Comparison of ENCODE assay signal across 8 cellular contexts in the genomic region with DNA sequence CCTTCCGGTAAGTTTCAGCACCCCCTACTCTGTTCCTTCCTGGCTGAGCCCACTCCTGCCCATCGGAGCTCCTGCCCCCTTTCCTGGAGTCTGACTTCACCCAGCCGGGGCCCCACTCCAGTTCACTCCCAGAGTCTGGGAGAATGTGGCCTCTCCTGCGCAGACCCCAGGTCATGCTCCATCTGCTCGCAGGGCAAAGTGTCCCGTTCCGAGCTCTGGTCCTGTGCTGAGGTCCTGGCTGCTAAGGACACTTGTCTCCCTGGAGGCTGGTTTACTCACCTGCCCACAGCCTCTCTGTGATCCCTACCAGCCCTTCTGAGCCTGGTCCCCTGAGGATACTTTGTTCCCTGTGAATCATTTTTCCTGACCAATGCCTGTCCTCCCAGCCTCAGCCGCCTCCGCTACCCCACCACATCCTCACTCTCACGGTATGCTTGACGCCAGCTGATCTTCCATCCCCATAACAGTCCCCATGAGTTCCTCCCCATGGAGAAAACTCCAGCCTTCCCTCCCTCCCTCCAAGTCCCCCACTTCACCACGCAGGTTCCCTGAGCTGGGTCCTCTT. TPM values are rescaled to one million over a fixed set of nuclear protein-coding genes. Genes with fewer than 3 reads are reported as not detected.
DNase-seq lines count a peak whose midpoint lies in the region; ATAC-seq, FAIRE-seq and TF ChIP-seq lines count a peak whose summit lies in the region.

No MANE protein-coding gene starts in this region.

- H3K4me3 ChIP-seq in ascending aorta, result peak overlapping the region; percentile 68 to 80
- H3K4me3 ChIP-seq in kidney (ENCODE audit: low read length in 2 of 2), result peak overlapping the region in 1 of 2 donors; percentile 12
- peak overlapping the region in 1 of 4 donors; percentile 31 for H3K4me3 ChIP-seq in transverse colon
- no peak overlapping the region for H3K4me3 ChIP-seq in PC-9

- H3K27ac Mint-ChIP-seq in activated T-cell treated with anti-CD3 and anti-CD28 coated beads, Interleukin-2, amount 50 U/mL, for 72 hours, result no peak overlapping the region

- CTCF ChIA-PET in PC-9 (lab: Charles Lee), result no interaction called here

- H4K20me1 ChIP-seq in PC-9 (ENCODE audit: insufficient read depth), result no peaks in the 10 kb centered on the region

- TF ChIP-seq CTCF in ascending aorta (IDR thresholded peaks at IDR 0.05) (no peak), kidney (IDR thresholded peaks at IDR 0.05; ENCODE audit: borderline replicate concordance, extremely low read depth, insufficient read depth) (no peak), transverse colon (IDR thresholded peaks at IDR 0.05) (no peak), PC-9 (conservative IDR thresholded peaks at IDR 0.05) (no peak)

- H3K4me3 Mint-ChIP-seq in activated T-cell treated with anti-CD3 and anti-CD28 coated beads, Interleukin-2, amount 50 U/mL, for 72 hours, result peak overlapping the region; percentile 17 to 59

- H3K9me3 Mint-ChIP-seq in activated T-cell treated with anti-CD3 and anti-CD28 coated beads, Interleukin-2, amount 50 U/mL, for 72 hours, result peaks cover 6 to 8% of the 10 kb centered on the region in 2 donors

- H3K9ac ChIP-seq in kidney (ENCODE audit: low read length in 2 of 2), result peak overlapping the region in 1 of 2 donors; percentile 44

- H3K36me3 ChIP-seq in ascending aorta (peaks cover 23 to 29% of the 10 kb centered on the region in 2 donors), kidney (ENCODE audit: control insufficient read depth in 1 of 2, insufficient read depth in 2 of 2, low read length in 2 of 2) (peaks cover 7 to 18% of the 10 kb centered on the region in 2 donors), transverse colon (peaks cover 0 to 19% (median 7%) of the 10 kb centered on the region in 4 donors), PC-9 (ENCODE audit: low read depth) (no peaks in the 10 kb centered on the region)

- H3K4me2 ChIP-seq in PC-9, result no peak overlapping the region

- no peaks in the 10 kb centered on the region for H3K79me2 ChIP-seq in PC-9 (ENCODE audit: low read depth)

- FAIRE-seq in kidney (lab: Jason Lieb, UNC), result no peak

- H3K27me3 Mint-ChIP-seq in activated T-cell treated with anti-CD3 and anti-CD28 coated beads, Interleukin-2, amount 50 U/mL, for 72 hours (ENCODE audit: low read depth), result peaks cover 16% of the 10 kb centered on the region

- H3K27ac ChIP-seq in ascending aorta, result peak overlapping the region; percentile 96 to 97
- peak overlapping the region; percentile 63 to 67 for H3K27ac ChIP-seq in kidney (ENCODE audit: low read depth in 2 of 2, low read length in 2 of 2)
- H3K27ac ChIP-seq in transverse colon, result no peak overlapping the region
- H3K27ac ChIP-seq in PC-9, result no peak overlapping the region

- no peak for ATAC-seq in activated T-cell treated with anti-CD3 and anti-CD28 coated beads, Interleukin-2, amount 50 U/mL, for 72 hours (replicated peaks in 1 of 2)

- H3K4me1 ChIP-seq in ascending aorta (peaks cover 18 to 34% of the 10 kb centered on the region in 2 donors), kidney (ENCODE audit: control insufficient read depth in 1 of 2, insufficient read depth in 1 of 2, low read depth in 1 of 2, low read length in 2 of 2) (peaks cover 0 to 42% of the 10 kb centered on the region in 2 donors), transverse colon (peaks cover 3 to 17% (median 8%) of the 10 kb centered on the region in 4 donors), PC-9 (replicated peaks; ENCODE audit: insufficient read depth) (no peaks in the 10 kb centered on the region)

- 40% methylated on average over 12 of the region's 12 CpGs; no CpG with 5 or more reads in 1 of the 2 donors for WGBS in transverse colon (ENCODE audit: low coverage in 1 of 2), 2 donors

- no peak overlapping the region for H2AFZ ChIP-seq in PC-9

- H3K36me3 Mint-ChIP-seq in activated T-cell treated with anti-CD3 and anti-CD28 coated beads, Interleukin-2, amount 50 U/mL, for 72 hours (ENCODE audit: insufficient read depth in 2 of 2), result no peaks in the 10 kb centered on the region

- H3K27me3 ChIP-seq in ascending aorta (no peaks in the 10 kb centered on the region), transverse colon (peaks cover 27% of the 10 kb centered on the region), PC-9 (ENCODE audit: insufficient read depth, low read depth) (no peaks in the 10 kb centered on the region)

- peak; percentile 33 for TF ChIP-seq POLR2A in transverse colon (IDR thresholded peaks at IDR 0.05)

- no peak for DNase-seq in activated T-cell treated with anti-CD3 and anti-CD28 coated beads, Interleukin-2, amount 50 U/mL, for 72 hours
- no peak for DNase-seq in activated T-cell treated with anti-CD3 and anti-CD28 coated beads, Interleukin-2, amount 50 U/mL, for 48 hours
- DNase-seq in ascending aorta (ENCODE audit: low spot score in 2 of 2), result peak; percentile 65 to 90
- peak; percentile 82 for DNase-seq in kidney
- peak; percentile 11 for DNase-seq in transverse colon
- DNase-seq in NCI-H2029 (lab: John Stamatoyannopoulos, UW), result no peak
- no peak for DNase-seq in KBM-7
- DNase-seq in PC-9, result no peak

- POLR2A ChIA-PET in PC-9 (lab: Charles Lee; ENCODE audit: unreplicated experiment), result interaction anchor here (0.7 kb wide), 2 partner anchors 22 to 56 kb away, joined by 3 to 4 read pairs; no protein-coding TSS in a partner anchor

- H3K9me3 ChIP-seq in ascending aorta (no peaks in the 10 kb centered on the region), kidney (ENCODE audit: control insufficient read depth in 1 of 2, low read length in 2 of 2) (no peaks in the 10 kb centered on the region), transverse colon (no peaks in the 10 kb centered on the region), PC-9 (ENCODE audit: insufficient read depth, low read depth) (no peaks in the 10 kb centered on the region)

- intact Hi-C loops in ascending aorta (cut with DNase I) (loop anchor here (1.0 to 5.0 kb wide), 6 partner anchors 13 to 203 kb away; partner anchors contain the start of gene CTSD), kidney (cut with DNase I) (no loop called here), transverse colon (cut with DNase I; ENCODE audit: low total_unique reads) (no loop called here), PC-9 (cut with micrococcal nuclease; ENCODE audit: unreplicated experiment) (no loop called here)

- in situ Hi-C loops in transverse colon (cut with MboI; ENCODE audit: low pct_ligation_motif_present in 1 of 4, low pct_unique_long_range_greater_than_20kb in 1 of 4, low sequenced_read_pairs in 3 of 4) (no loop called here), KBM-7 (cut with MboI; ENCODE audit: low pct_unique_long_range_greater_than_20kb, low sequenced_read_pairs) (no loop called here)

- no TSS peak for BruUV-seq in PC-9 (replicated peaks; lab: Mats Ljungman, UMichigan)

- H3K9me2 ChIP-seq in PC-9 (ENCODE audit: insufficient read depth), result no peaks in the 10 kb centered on the region

- peaks cover 14% of the 10 kb centered on the region for H3K4me1 Mint-ChIP-seq in activated T-cell treated with anti-CD3 and anti-CD28 coated beads, Interleukin-2, amount 50 U/mL, for 72 hours (ENCODE audit: low read depth)

- peaks cover 16% of the 10 kb centered on the region for H3F3A ChIP-seq in PC-9 (ENCODE audit: insufficient read depth, low read depth)

- no peak for TF ChIP-seq EP300 in transverse colon (IDR thresholded peaks at IDR 0.05; ENCODE audit: low read depth)

RNA-seq across cellular contexts. Expression of gene IFITM10, which starts 0.5 kb away (rescaled TPM):
- 1 to 10 TPM in 1 of 2 donors, under 1 TPM in 1; 0.91 to 1.5 TPM for total RNA-seq in activated T-cell treated with anti-CD3 and anti-CD28 coated beads, Interleukin-2, amount 50 U/mL, for 72 hours
- total RNA-seq in ascending aorta, result 2.9 TPM
- 6.4 TPM for total RNA-seq in kidney
- 2.3 TPM for polyA plus RNA-seq in kidney (ENCODE audit: insufficient read depth, low read depth, low replicate concordance)
- total RNA-seq in transverse colon, result 10 to 100 TPM in 1 of 4 donors, 1 to 10 TPM in 2, under 1 TPM in 1; 0.68 to 13.5 (median 1.3) TPM
- total RNA-seq in PC-9 (2021), result 4.2 and 5.5 TPM in 2 replicates

RNA-seq across cellular contexts. Expression of gene CTSD, which starts 13.9 kb away (rescaled TPM):
- 10 to 100 TPM; 56.2 to 66.9 TPM for total RNA-seq in activated T-cell treated with anti-CD3 and anti-CD28 coated beads, Interleukin-2, amount 50 U/mL, for 72 hours
- 777 TPM for total RNA-seq in ascending aorta
- 2,183 TPM for total RNA-seq in kidney
- polyA plus RNA-seq in kidney (ENCODE audit: insufficient read depth, low read depth, low replicate concordance), result 2,764 TPM
- total RNA-seq in transverse colon, result 1,000 to 10,000 TPM in 2 of 4 donors, 100 to 1,000 TPM in 2; 548 to 1,794 (median 1,176) TPM
- total RNA-seq in PC-9 (2021), result 735 and 993 TPM in 2 replicates

RNA-seq across cellular contexts. Expression of gene KRTAP5-6, which starts 52.9 kb away (rescaled TPM):
- total RNA-seq in activated T-cell treated with anti-CD3 and anti-CD28 coated beads, Interleukin-2, amount 50 U/mL, for 72 hours, result not detected
- total RNA-seq in ascending aorta (not detected), kidney (not detected), transverse colon (not detected), PC-9 (2021) (not detected in 2 replicates)
- polyA plus RNA-seq in kidney (ENCODE audit: insufficient read depth, low read depth, low replicate concordance), result not detected

Comparison
In these comparisons a context has a peak if more than half of its experiments do, and no peak if none do; other contexts are left out.
1. DNase-seq: peak in ascending aorta (2 of 2), kidney (single experiment) and transverse colon (single experiment); none in activated T-cell treated with anti-CD3 and anti-CD28 coated beads, Interleukin-2, amount 50 U/mL, for 72 hours (0 of 2), activated T-cell treated with anti-CD3 and anti-CD28 coated beads, Interleukin-2, amount 50 U/mL, for 48 hours (0 of 2), NCI-H2029 (single experiment), KBM-7 (single experiment) and PC-9 (0 of 2).
2. H3K27ac ChIP-seq: peak in ascending aorta (2 of 2) and kidney (2 of 2); none in transverse colon (0 of 4) and PC-9 (single experiment).
3. RNA of gene CTSD, which starts 13.9 kb away (total RNA-seq): 2,183 TPM in kidney (single experiment), 548 to 1,794 TPM in transverse colon, 777 TPM in ascending aorta (single experiment) and 735 to 993 TPM in PC-9; 56.2 to 66.9 TPM in activated T-cell treated with anti-CD3 and anti-CD28 coated beads, Interleukin-2, amount 50 U/mL, for 72 hours; every median in the first group is over 4 times any median in the second.